8 cellular contexts compared by ENCODE assay signal in the genomic region with DNA sequence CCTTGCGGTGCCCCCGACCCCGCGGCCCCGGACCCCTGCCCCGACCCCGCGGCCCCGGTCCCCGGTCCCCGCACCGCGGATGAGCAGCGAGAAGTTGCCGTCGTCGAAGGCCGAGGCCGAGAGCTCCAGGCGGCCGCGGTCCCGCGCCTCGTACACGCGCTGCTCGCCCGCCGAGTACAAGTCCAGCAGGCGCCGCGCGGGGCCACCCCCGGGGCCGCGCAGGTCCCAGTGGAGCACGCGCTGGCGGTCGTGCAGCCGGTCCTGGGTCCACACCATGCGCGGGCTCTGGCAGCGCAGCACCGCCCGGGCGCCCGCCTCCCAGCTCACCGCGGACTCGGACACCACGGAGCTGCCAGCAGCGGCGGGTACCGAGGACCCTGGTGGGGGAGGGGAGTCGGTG. TPM values are rescaled to one million over a fixed set of nuclear protein-coding genes. Genes with fewer than 3 reads are reported as not detected.
A peak's percentile ranks its signal among the peaks of the same experiment; 100 is the strongest.
DNase-seq lines count a peak whose midpoint lies in the region; ATAC-seq, FAIRE-seq and TF ChIP-seq lines count a peak whose summit lies in the region.

No MANE protein-coding gene starts in this region.

- H3K23ac ChIP-seq in H1 (ENCODE audit: insufficient read length), result no peak overlapping the region
- peak overlapping the region; percentile 89 for H3K23ac ChIP-seq in neuronal stem cell (ENCODE audit: low read depth, low read length, poor library complexity)

- H2BK15ac ChIP-seq in H1 (ENCODE audit: low read length) (no peak overlapping the region), neuronal stem cell (ENCODE audit: low read length) (peak overlapping the region; percentile 92)

- peak overlapping the region; percentile 60 for H3K18ac ChIP-seq in H1 (ENCODE audit: extremely low read depth, low read length)
- H3K18ac ChIP-seq in neuronal stem cell (ENCODE audit: low read length), result peak overlapping the region; percentile 92

- H3K79me2 ChIP-seq in H1 (ENCODE audit: control insufficient read depth in 1 of 2, insufficient read depth in 2 of 2, low read length in 2 of 2), result no peaks in the 10 kb centered on the region

- H3K36me3 ChIP-seq in BJ (ENCODE audit: control insufficient read depth, insufficient read depth, low read length) (peaks cover 31% of the 10 kb centered on the region), MG63 (peaks cover 32% of the 10 kb centered on the region), H1 (ENCODE audit: control insufficient read depth in 2 of 4, insufficient read depth in 4 of 4, low read length in 3 of 4) (no peaks in the 10 kb centered on the region), neuronal stem cell (replicated peaks in 1 of 2; ENCODE audit: control insufficient read depth in 2 of 2, insufficient read depth in 2 of 2, low read length in 2 of 2) (peaks cover 2 to 5% of the 10 kb centered on the region in 2 donors)

- no peak overlapping the region for H3K56ac ChIP-seq in H1 (replicated peaks; ENCODE audit: insufficient read length, low read depth, low read length)

- no peak overlapping the region for H2BK5ac ChIP-seq in H1 (ENCODE audit: low read depth, low read length)
- no peak overlapping the region for H2BK5ac ChIP-seq in neuronal stem cell (ENCODE audit: low read length)

- 0 out of 2 replicates have a peak overlapping the region, but pooled peaks have one; percentile 9 for H2BK12ac ChIP-seq in H1 (ENCODE audit: low read depth, low read length)
- no peak overlapping the region for H2BK12ac ChIP-seq in neuronal stem cell (ENCODE audit: low read length)

- no peak for TF ChIP-seq POLR2A in H1 (IDR thresholded peaks at IDR 0.05; ENCODE audit: control extremely low read depth in 1 of 2, low read depth in 2 of 2, low read length in 2 of 2)

- H3K27ac ChIP-seq in H1 (ENCODE audit: low read depth, low read length), result no peak overlapping the region
- H3K27ac ChIP-seq in neuronal stem cell (replicated peaks; ENCODE audit: low read length), result no peak overlapping the region

- CTCF ChIA-PET in BJ (lab: Yijun Ruan, JAX) (no interaction called here), H1 (lab: Charles Lee; ENCODE audit: partially characterized antibody) (interaction anchor here (1.0 kb wide), 2 partner anchors 10 to 14 kb away, joined by 3 read pairs; no protein-coding TSS in a partner anchor)

- H3K4me1 ChIP-seq in H1 (replicated peaks in 1 of 4; ENCODE audit: control insufficient read depth in 3 of 4, insufficient read depth in 4 of 4, low read length in 3 of 4), result peaks cover 2 to 48% (median 38%) of the 10 kb centered on the region in 4 experiments
- H3K4me1 ChIP-seq in neuronal stem cell (ENCODE audit: control insufficient read depth in 2 of 2, insufficient read depth in 1 of 2, low read depth in 1 of 2, low read length in 2 of 2), result peaks cover 48 to 58% of the 10 kb centered on the region in 2 donors

- peaks cover 0 to 6% of the 10 kb centered on the region in 2 experiments for H4K20me1 ChIP-seq in H1 (replicated peaks in 1 of 2; ENCODE audit: control insufficient read depth in 1 of 2, insufficient read depth in 2 of 2, low read length in 2 of 2)

- POLR2A ChIA-PET in BJ (lab: Charles Lee), result no interaction called here
- POLR2A ChIA-PET in H1 (lab: Charles Lee; ENCODE audit: partially characterized antibody), result interaction anchor here (0.8 to 5.1 kb wide), 3 partner anchors 17 to 47 kb away, joined by 3 to 80 read pairs (median 4); a partner anchor contains a TSS

- no peak for TF ChIP-seq RAD21 in H1 (IDR thresholded peaks at IDR 0.05 in 1 of 2, conservative IDR thresholded peaks at IDR 0.05 in 1 of 2; ENCODE audit: low read depth in 2 of 2, low read length in 2 of 2)

- H2AK5ac ChIP-seq in H1 (ENCODE audit: low read depth, low read length), result no peak overlapping the region
- peak overlapping the region; percentile 92 for H2AK5ac ChIP-seq in neuronal stem cell (ENCODE audit: low read depth, low read length)

- no peak overlapping the region for H2BK20ac ChIP-seq in H1 (ENCODE audit: low read length)

- TF ChIP-seq CTCF in BJ (IDR thresholded peaks at IDR 0.05; ENCODE audit: insufficient read depth, low read depth, low read length) (no peak), H1 (IDR thresholded peaks at IDR 0.05; ENCODE audit: control extremely low read depth in 1 of 3, insufficient read depth in 1 of 3, low read depth in 1 of 3, low read length in 3 of 3) (no peak), D721Med (IDR thresholded peaks at IDR 0.05; ENCODE audit: insufficient read depth, missing control alignments) (no peak)

- H3K9ac ChIP-seq in H1 (replicated peaks in 1 of 4; ENCODE audit: extremely low read depth in 1 of 4, low read depth in 3 of 4, low read length in 3 of 4) (no peak overlapping the region), neuronal stem cell (ENCODE audit: low read depth, low read length, poor library complexity) (no peak overlapping the region)

- H3K4me3 ChIP-seq in BJ (ENCODE audit: low read depth, low read length), result peak overlapping the region; percentile 95
- H3K4me3 ChIP-seq in MG63, result peak overlapping the region; percentile 24; the same call in 1 of the 2 replicates
- peak overlapping the region in 3 of 4 experiments; percentile 23 to 61 (median 26); a peak in 5 of 8 replicates for H3K4me3 ChIP-seq in H1 (ENCODE audit: extremely low read depth in 1 of 4, insufficient read depth in 2 of 4, low read depth in 3 of 4, low read length in 4 of 4)
- H3K4me3 ChIP-seq in neuronal stem cell (ENCODE audit: low read length in 2 of 2), result peak overlapping the region in 1 of 2 donors; percentile 36

- H2BK120ac ChIP-seq in H1 (replicated peaks; ENCODE audit: low read depth, low read length), result no peak overlapping the region
- H2BK120ac ChIP-seq in neuronal stem cell (ENCODE audit: low read depth, low read length), result peak overlapping the region; percentile 91

- H4K5ac ChIP-seq in H1 (ENCODE audit: insufficient read length, low read depth, low read length), result no peak overlapping the region

- no peak overlapping the region for H3K14ac ChIP-seq in H1 (ENCODE audit: insufficient read length)
- H3K14ac ChIP-seq in neuronal stem cell (ENCODE audit: low read length), result no peak overlapping the region

- ATAC-seq in GM21381 (IDR thresholded peaks at IDR 0.05; ENCODE audit: unreplicated experiment), result no peak

- H4K8ac ChIP-seq in H1 (ENCODE audit: extremely low read depth, insufficient read depth, low read length) (no peak overlapping the region; the same call in 1 of the 2 replicates), neuronal stem cell (ENCODE audit: low read depth, low read length) (no peak overlapping the region)

- H2AFZ ChIP-seq in H1 (ENCODE audit: low read length) (no peak overlapping the region), neuronal stem cell (ENCODE audit: low read length) (no peak overlapping the region)

- FAIRE-seq in H1 (lab: Jason Lieb, UNC) (no peak), HTR-8/SVneo (lab: Jason Lieb, UNC) (no peak), D721Med (lab: Jason Lieb, UNC) (no peak)

- no peak overlapping the region for H3K4ac ChIP-seq in H1 (replicated peaks; ENCODE audit: insufficient read length, low read depth, low read length)
- no peak overlapping the region for H3K4ac ChIP-seq in neuronal stem cell (ENCODE audit: low read length)

- DNase-seq in BJ (ENCODE audit: low read depth), result no peak
- DNase-seq in MG63, result peak; percentile 58
- peak in 1 of 2 experiments; percentile 74 for DNase-seq in H1 (ENCODE audit: low read depth in 1 of 2, low spot score in 2 of 2)
- DNase-seq in neuronal stem cell (ENCODE audit: low spot score), result no peak
- DNase-seq in HTR-8/SVneo (ENCODE audit: insufficient read length, low spot score), result no peak
- no peak for DNase-seq in HuH-7.5 (ENCODE audit: low spot score)
- no peak for DNase-seq in D721Med (ENCODE audit: insufficient read length, low spot score)

- no peaks in the 10 kb centered on the region for H3K79me1 ChIP-seq in H1 (ENCODE audit: low read depth, low read length)
- H3K79me1 ChIP-seq in neuronal stem cell (ENCODE audit: low read depth, low read length), result peaks cover 4% of the 10 kb centered on the region

- H3K4me2 ChIP-seq in H1 (ENCODE audit: insufficient read depth in 1 of 2, low read depth in 2 of 2, low read length in 2 of 2) (peak overlapping the region; percentile 69 to 95), neuronal stem cell (ENCODE audit: insufficient read depth, low read length, poor library complexity, severe bottlenecking) (peak overlapping the region; percentile 49)

- no peak for TF ChIP-seq EP300 in H1 (IDR thresholded peaks at IDR 0.05; ENCODE audit: borderline replicate concordance in 1 of 2, low read depth in 2 of 2, low read length in 2 of 2)

- no peak overlapping the region for H4K91ac ChIP-seq in H1 (replicated peaks; ENCODE audit: insufficient read length, low read length)
- H4K91ac ChIP-seq in neuronal stem cell (ENCODE audit: low read depth, low read length, poor library complexity), result no peak overlapping the region

- WGBS in H1 (ENCODE audit: extremely low coverage in 1 of 2, insufficient coverage in 1 of 2, insufficient read length in 1 of 2, insufficient replicate concordance in 2 of 2, low coverage in 1 of 2, low lambda C conversion rate in 2 of 2, missing lambda C conversion rate in 1 of 2), 2 experiments, result 9% methylated on average over 9 of the region's 57 CpGs; no CpG with 5 or more reads in 1 of the 2 experiments
- WGBS in neuronal stem cell (ENCODE audit: extremely low coverage in 2 of 2, insufficient read length in 2 of 2, insufficient replicate concordance in 1 of 2), 2 donors, result no CpG with 5 or more reads among the region's 57 CpGs

- H3K23me2 ChIP-seq in H1 (ENCODE audit: low read depth, low read length), result peaks cover 16% of the 10 kb centered on the region; the same call in 1 of the 2 replicates

- H3K27me3 ChIP-seq in BJ (ENCODE audit: control insufficient read depth, insufficient read depth, low read length) (no peaks in the 10 kb centered on the region), MG63 (no peaks in the 10 kb centered on the region), H1 (replicated peaks in 1 of 4; ENCODE audit: control insufficient read depth in 3 of 4, extremely low read depth in 1 of 4, insufficient read depth in 3 of 4, low read length in 3 of 4) (peaks cover 9 to 17% (median 14%) of the 10 kb centered on the region in 4 experiments), neuronal stem cell (ENCODE audit: control insufficient read depth in 3 of 3, insufficient read depth in 3 of 3, low read depth in 1 of 3, low read length in 3 of 3) (peaks cover 0 to 25% (median 14%) of the 10 kb centered on the region in 3 experiments)

- H3K9me3 ChIP-seq in MG63 (no peaks in the 10 kb centered on the region), H1 (ENCODE audit: insufficient read depth in 2 of 2, low read depth in 1 of 2, low read length in 1 of 2) (no peaks in the 10 kb centered on the region), neuronal stem cell (replicated peaks in 1 of 2; ENCODE audit: control insufficient read depth in 2 of 2, insufficient read depth in 1 of 2, low read depth in 1 of 2, low read length in 2 of 2) (peaks cover 0 to 3% of the 10 kb centered on the region in 2 donors)

RNA-seq across cellular contexts. Expression of a gene that starts 3.0 kb away (rescaled TPM):
- polyA plus RNA-seq in BJ (2011; rRNA removed) (427 and 702 TPM in 2 replicates), H1 (2011; rRNA removed) (17.2 and 35.4 TPM in 2 replicates)
- 346 and 399 TPM in 2 replicates for polyA minus RNA-seq in BJ (2011; rRNA and poly(A)+ RNA removed)
- total RNA-seq in MG63 (2014; rRNA removed; shearing (Covaris generic); ENCODE audit: low replicate concordance), result 259 and 316 TPM in 2 replicates
- 10.0 and 10.5 TPM in 2 replicates for total RNA-seq in H1 (2021; fragmentation: NEBNext Ultra II Directional; extraction: Animal tissue kit (Norgen Biotek cat#: 25700))
- 21.3 TPM for polyA plus RNA-seq in H1 (2011; cell fraction: cytosol; rRNA removed)
- 57.8 TPM for polyA plus RNA-seq in H1 (2011; cell fraction: nucleus; rRNA removed)
- polyA plus RNA-seq in H1 (2012, experiment 1 of 2), result 6.4 to 14.9 TPM (median 13.3 TPM) in 4 replicates
- 7.6 TPM for polyA plus RNA-seq in H1 (2012, experiment 2 of 2)
- 12.0 TPM for polyA plus RNA-seq in H1 (2013, experiment 1 of 2)
- 10.6 TPM for polyA plus RNA-seq in H1 (2013, experiment 2 of 2)
- polyA minus RNA-seq in H1 (2011; rRNA and poly(A)+ RNA removed), result 3.0 and 3.5 TPM in 2 replicates
- 9.2 TPM for polyA minus RNA-seq in H1 (2011; cell fraction: cytosol; rRNA and poly(A)+ RNA removed)
- polyA minus RNA-seq in H1 (2011; cell fraction: nucleus; rRNA and poly(A)+ RNA removed), result 7.8 TPM
- 14.0 TPM for polyA plus RNA-seq in neuronal stem cell (2013, experiment 1 of 2)
- 13.2 TPM for polyA plus RNA-seq in neuronal stem cell (2013, experiment 2 of 2)

RNA-seq across cellular contexts. Expression of a gene that starts 6.2 kb away (rescaled TPM):
- 16.2 and 23.6 TPM in 2 replicates for polyA plus RNA-seq in BJ (2011; rRNA removed)
- polyA minus RNA-seq in BJ (2011; rRNA and poly(A)+ RNA removed), result 14.4 and 21.6 TPM in 2 replicates
- 55.3 and 107 TPM in 2 replicates for total RNA-seq in MG63 (2014; rRNA removed; shearing (Covaris generic); ENCODE audit: low replicate concordance)
- total RNA-seq in H1 (2021; fragmentation: NEBNext Ultra II Directional; extraction: Animal tissue kit (Norgen Biotek cat#: 25700)), result 56.0 and 58.9 TPM in 2 replicates
- polyA plus RNA-seq in H1 (2011; rRNA removed), result 39.4 and 59.8 TPM in 2 replicates
- 45.1 TPM for polyA plus RNA-seq in H1 (2011; cell fraction: cytosol; rRNA removed)
- 354 TPM for polyA plus RNA-seq in H1 (2011; cell fraction: nucleus; rRNA removed)
- polyA plus RNA-seq in H1 (2012, experiment 1 of 2), result 29.6 to 56.3 TPM (median 52.4 TPM) in 4 replicates
- polyA plus RNA-seq in H1 (2012, experiment 2 of 2), result 32.5 TPM
- polyA plus RNA-seq in H1 (2013, experiment 1 of 2), result 41.1 TPM
- 37.2 TPM for polyA plus RNA-seq in H1 (2013, experiment 2 of 2)
- polyA minus RNA-seq in H1 (2011; rRNA and poly(A)+ RNA removed), result 16.1 and 16.9 TPM in 2 replicates
- 33.2 TPM for polyA minus RNA-seq in H1 (2011; cell fraction: cytosol; rRNA and poly(A)+ RNA removed)
- polyA minus RNA-seq in H1 (2011; cell fraction: nucleus; rRNA and poly(A)+ RNA removed), result 81.8 TPM
- 31.8 TPM for polyA plus RNA-seq in neuronal stem cell (2013, experiment 1 of 2)
- 31.9 TPM for polyA plus RNA-seq in neuronal stem cell (2013, experiment 2 of 2)

RNA-seq across cellular contexts. Expression of a gene that starts 19.6 kb away (rescaled TPM):
- polyA plus RNA-seq in BJ (2011; rRNA removed), result 73.2 and 97.8 TPM in 2 replicates
- polyA minus RNA-seq in BJ (2011; rRNA and poly(A)+ RNA removed), result 12.7 and 14.4 TPM in 2 replicates
- total RNA-seq in MG63 (2014; rRNA removed; shearing (Covaris generic); ENCODE audit: low replicate concordance), result 94.2 and 226 TPM in 2 replicates
- 194 TPM in 2 replicates for total RNA-seq in H1 (2021; fragmentation: NEBNext Ultra II Directional; extraction: Animal tissue kit (Norgen Biotek cat#: 25700))
- polyA plus RNA-seq in H1 (2011; rRNA removed), result 87.8 and 138 TPM in 2 replicates
- polyA plus RNA-seq in H1 (2011; cell fraction: cytosol; rRNA removed), result 133 TPM
- 105 TPM for polyA plus RNA-seq in H1 (2011; cell fraction: nucleus; rRNA removed)
- 115 to 177 TPM (median 165 TPM) in 4 replicates for polyA plus RNA-seq in H1 (2012, experiment 1 of 2)
- polyA plus RNA-seq in H1 (2012, experiment 2 of 2), result 126 TPM
- polyA plus RNA-seq in H1 (2013, experiment 1 of 2), result 120 TPM
- 113 TPM for polyA plus RNA-seq in H1 (2013, experiment 2 of 2)
- 12.5 and 13.3 TPM in 2 replicates for polyA minus RNA-seq in H1 (2011; rRNA and poly(A)+ RNA removed)
- polyA minus RNA-seq in H1 (2011; cell fraction: cytosol; rRNA and poly(A)+ RNA removed), result 44.8 TPM
- polyA minus RNA-seq in H1 (2011; cell fraction: nucleus; rRNA and poly(A)+ RNA removed), result 30.7 TPM
- 61.8 TPM for polyA plus RNA-seq in neuronal stem cell (2013, experiment 1 of 2)
- 60.5 TPM for polyA plus RNA-seq in neuronal stem cell (2013, experiment 2 of 2)

RNA-seq across cellular contexts. Expression of a gene that starts 24.3 kb away (rescaled TPM):
- 0.06 and 0.11 TPM in 2 replicates for polyA plus RNA-seq in BJ (2011; rRNA removed)
- polyA minus RNA-seq in BJ (2011; rRNA and poly(A)+ RNA removed), result 0.14 TPM in 1 of 2 replicates, not detected in the other
- total RNA-seq in MG63 (2014; rRNA removed; shearing (Covaris generic); ENCODE audit: low replicate concordance), result not detected in 2 replicates
- total RNA-seq in H1 (2021; fragmentation: NEBNext Ultra II Directional; extraction: Animal tissue kit (Norgen Biotek cat#: 25700)), result 0.11 and 0.19 TPM in 2 replicates
- polyA plus RNA-seq in H1 (2011; rRNA removed), result 0.03 and 0.16 TPM in 2 replicates
- polyA plus RNA-seq in H1 (2011; cell fraction: cytosol; rRNA removed), result 0.06 TPM
- polyA plus RNA-seq in H1 (2011; cell fraction: nucleus; rRNA removed), result 0.64 TPM
- polyA plus RNA-seq in H1 (2012, experiment 1 of 2), result 0.12 to 0.22 TPM (median 0.17 TPM) in 4 replicates
- polyA plus RNA-seq in H1 (2012, experiment 2 of 2), result 0.14 TPM
- 0.04 TPM for polyA plus RNA-seq in H1 (2013, experiment 1 of 2)
- polyA plus RNA-seq in H1 (2013, experiment 2 of 2), result 0.02 TPM
- 0.05 TPM in 1 of 2 replicates, not detected in the other for polyA minus RNA-seq in H1 (2011; rRNA and poly(A)+ RNA removed)
- polyA minus RNA-seq in H1 (2011; cell fraction: cytosol; rRNA and poly(A)+ RNA removed), result not detected
- 0.40 TPM for polyA minus RNA-seq in H1 (2011; cell fraction: nucleus; rRNA and poly(A)+ RNA removed)
- 0.14 TPM for polyA plus RNA-seq in neuronal stem cell (2013, experiment 1 of 2)
- polyA plus RNA-seq in neuronal stem cell (2013, experiment 2 of 2), result 0.12 TPM

RNA-seq across cellular contexts. Expression of a gene that starts 30.8 kb away (rescaled TPM):
- polyA plus RNA-seq in BJ (2011; rRNA removed), result 11.1 and 14.2 TPM in 2 replicates
- 5.4 and 7.7 TPM in 2 replicates for polyA minus RNA-seq in BJ (2011; rRNA and poly(A)+ RNA removed)
- 18.1 and 31.1 TPM in 2 replicates for total RNA-seq in MG63 (2014; rRNA removed; shearing (Covaris generic); ENCODE audit: low replicate concordance)
- 10.6 and 13.3 TPM in 2 replicates for total RNA-seq in H1 (2021; fragmentation: NEBNext Ultra II Directional; extraction: Animal tissue kit (Norgen Biotek cat#: 25700))
- 8.1 and 13.4 TPM in 2 replicates for polyA plus RNA-seq in H1 (2011; rRNA removed)
- 7.0 TPM for polyA plus RNA-seq in H1 (2011; cell fraction: cytosol; rRNA removed)
- polyA plus RNA-seq in H1 (2011; cell fraction: nucleus; rRNA removed), result 8.0 TPM
- 5.8 to 8.6 TPM (median 8.1 TPM) in 4 replicates for polyA plus RNA-seq in H1 (2012, experiment 1 of 2)
- polyA plus RNA-seq in H1 (2012, experiment 2 of 2), result 9.5 TPM
- polyA plus RNA-seq in H1 (2013, experiment 1 of 2), result 10.1 TPM
- 9.7 TPM for polyA plus RNA-seq in H1 (2013, experiment 2 of 2)
- polyA minus RNA-seq in H1 (2011; rRNA and poly(A)+ RNA removed), result 2.2 and 3.2 TPM in 2 replicates
- 6.8 TPM for polyA minus RNA-seq in H1 (2011; cell fraction: cytosol; rRNA and poly(A)+ RNA removed)
- 11.6 TPM for polyA minus RNA-seq in H1 (2011; cell fraction: nucleus; rRNA and poly(A)+ RNA removed)
- polyA plus RNA-seq in neuronal stem cell (2013, experiment 1 of 2), result 9.4 TPM
- polyA plus RNA-seq in neuronal stem cell (2013, experiment 2 of 2), result 9.2 TPM

Comparison
In these comparisons a context has a peak if more than half of its experiments do, and no peak if none do; other contexts are left out.
1. RNA of a gene that starts 3.0 kb away (total RNA-seq): 259 to 316 TPM in MG63; 10.0 to 10.5 TPM in H1; every median in the first group is over 10 times any median in the second.